ENCODE assay signal across 12 cellular contexts in genomic region chr9:75083188-75083976, GRCh38. TPM values are rescaled to one million over a fixed set of nuclear protein-coding genes. Genes with fewer than 3 reads are reported as not detected.
DNase-seq lines count a peak whose midpoint lies in the region; ATAC-seq and TF ChIP-seq lines count a peak whose summit lies in the region.
"Had no signal": no experiment of that assay in that cellular context is flagged by ENCODE, and none has a peak within 500 bp of the region (broad histone marks: within the 10 kb centered on the region; RNA-seq: fewer than 3 reads in every experiment).

No MANE protein-coding gene starts in this region.

- ATAC-seq in left lung, result peak; percentile 51
- ATAC-seq in GM18907 (IDR thresholded peaks at IDR 0.05; ENCODE audit: unreplicated experiment), result no peak
- ATAC-seq in HG03521 (IDR thresholded peaks at IDR 0.05; ENCODE audit: unreplicated experiment), result no peak

- H3K27me3 ChIP-seq in left lung, result no peaks in the 10 kb centered on the region
- H3K27me3 ChIP-seq: uterus had no signal

- CTCF ChIA-PET in MCF 10A (lab: Yijun Ruan, JAX), result interaction anchor here (0.6 to 9.1 kb wide), 6 partner anchors 8 to 308 kb away, joined by 3 to 53 read pairs (median 6); partner anchors contain the start of gene CARNMT1

- no peak overlapping the region for H3K4me3 Mint-ChIP-seq in MCF 10A (ENCODE audit: unreplicated experiment)
- H3K4me3 Mint-ChIP-seq: T-helper 1 cell treated with Interleukin-12 subunit alpha and Interleukin-12 subunit beta and Interleukin-4 antibody, amounts not matched to agents 30 μg/mL and 1 μg/mL, for 36 hours had no signal

- DNase-seq in activated CD8-positive, alpha-beta memory T cell treated with anti-CD3 and anti-CD28 coated beads, Interleukin-2, amount 50 U/mL, for 1 hour (ENCODE audit: extremely low read depth), result peak; percentile 18
- DNase-seq in activated CD8-positive, alpha-beta memory T cell treated with anti-CD3 and anti-CD28 coated beads, Interleukin-2, amount 50 U/mL, for 48 hours, result no peak
- DNase-seq in MCF 10A (ENCODE audit: unreplicated experiment) (peak; percentile 56), left lung (peak; percentile 68 to 75), superior temporal gyrus (ENCODE audit: extremely low spot score) (peak; percentile 61), DMS53 treated with DMSO at 0.1 percent for 48 hours (lab: John Stamatoyannopoulos, UW; ENCODE audit: unreplicated experiment) (no peak)
- DNase-seq: effector CD4-positive, alpha-beta T cell; uterus had no signal

- H3K4me1 Mint-ChIP-seq in MCF 10A (ENCODE audit: insufficient read depth, unreplicated experiment), result peaks cover 21% of the 10 kb centered on the region

- peaks cover 14 to 38% of the 10 kb centered on the region in 2 donors for H3K4me1 ChIP-seq in left lung

- H3K9me3 Mint-ChIP-seq in MCF 10A (ENCODE audit: unreplicated experiment), result no peaks in the 10 kb centered on the region
- H3K9me3 Mint-ChIP-seq: IgD-negative memory B cell; T-helper 1 cell treated with Interleukin-12 subunit alpha and Interleukin-12 subunit beta and Interleukin-4 antibody, amounts not matched to agents 30 μg/mL and 1 μg/mL, for 36 hours had no signal

- H3K36me3 ChIP-seq in left lung, result peaks cover 0 to 33% of the 10 kb centered on the region in 2 donors
- H3K36me3 ChIP-seq: uterus had no signal

- intact Hi-C loops in MCF 10A (cut with micrococcal nuclease) (no loop called here), left lung (cut with DNase I) (loop anchor here in 1 of 2 donors (10.0 kb wide), 1 partner anchor 61 kb away; no protein-coding TSS in a partner anchor)

- no peaks in the 10 kb centered on the region for H3K27me3 Mint-ChIP-seq in MCF 10A (ENCODE audit: insufficient read depth, unreplicated experiment)
- H3K27me3 Mint-ChIP-seq: IgD-negative memory B cell had no signal

- no peaks in the 10 kb centered on the region for H3K9me3 ChIP-seq in left lung
- H3K9me3 ChIP-seq: uterus had no signal

- peak overlapping the region; percentile 39 to 100 for H3K27ac ChIP-seq in left lung
- H3K27ac ChIP-seq: uterus had no signal

- no peak overlapping the region for H3K4me3 ChIP-seq in left lung
- H3K4me3 ChIP-seq: uterus had no signal

- H3K36me3 Mint-ChIP-seq in MCF 10A (ENCODE audit: insufficient read depth, unreplicated experiment), result peaks cover 7% of the 10 kb centered on the region

- BruUV-seq in MCF 10A (replicated peaks; lab: Mats Ljungman, UMichigan), result no TSS peak

- peak overlapping the region; percentile 73 for H3K27ac Mint-ChIP-seq in MCF 10A (ENCODE audit: low read depth, unreplicated experiment)
- H3K27ac Mint-ChIP-seq: T-helper 1 cell treated with Interleukin-12 subunit alpha and Interleukin-12 subunit beta and Interleukin-4 antibody, amounts not matched to agents 30 μg/mL and 1 μg/mL, for 36 hours had no signal

- TF ChIP-seq CTCF in MCF 10A (IDR thresholded peaks at IDR 0.05; ENCODE audit: unreplicated experiment) (no peak), left lung (IDR thresholded peaks at IDR 0.05) (no peak)

- POLR2A ChIA-PET in MCF 10A (lab: Yijun Ruan, JAX), result interaction anchor here (0.9 to 8.3 kb wide), 3 partner anchors 13 to 58 kb away, joined by 3 to 121 read pairs (median 3); partner anchors contain the start of gene CARNMT1

RNA-seq across cellular contexts. Expression of gene NMRK1, which starts 4.6 kb away (rescaled TPM):
- total RNA-seq in MCF 10A (2022) (24.6 and 35.5 TPM in 2 replicates), left lung (10 to 100 TPM; 26.0 to 29.1 TPM)

RNA-seq across cellular contexts. Expression of gene OSTF1, which starts 4.9 kb away (rescaled TPM):
- total RNA-seq in MCF 10A (2022) (18.3 and 21.1 TPM in 2 replicates), left lung (10 to 100 TPM; 62.4 to 94.7 TPM)

RNA-seq across cellular contexts. Expression of gene CARNMT1, which starts 55.3 kb away (rescaled TPM):
- total RNA-seq in MCF 10A (2022) (12.9 and 21.5 TPM in 2 replicates), left lung (10 to 100 TPM; 21.9 to 22.4 TPM)

Comparison
In these comparisons a context has a peak if more than half of its experiments do, and no peak if none do; other contexts are left out.
1. DNase-seq: peak in activated CD8-positive, alpha-beta memory T cell treated with anti-CD3 and anti-CD28 coated beads, Interleukin-2, amount 50 U/mL, for 1 hour (single experiment), MCF 10A (single experiment), left lung (2 of 2) and superior temporal gyrus (single experiment); none in activated CD8-positive, alpha-beta memory T cell treated with anti-CD3 and anti-CD28 coated beads, Interleukin-2, amount 50 U/mL, for 48 hours (single experiment) and DMS53 treated with DMSO at 0.1 percent for 48 hours (single experiment).